Comparison of ENCODE assay signal across 8 cellular contexts in the genomic region with DNA sequence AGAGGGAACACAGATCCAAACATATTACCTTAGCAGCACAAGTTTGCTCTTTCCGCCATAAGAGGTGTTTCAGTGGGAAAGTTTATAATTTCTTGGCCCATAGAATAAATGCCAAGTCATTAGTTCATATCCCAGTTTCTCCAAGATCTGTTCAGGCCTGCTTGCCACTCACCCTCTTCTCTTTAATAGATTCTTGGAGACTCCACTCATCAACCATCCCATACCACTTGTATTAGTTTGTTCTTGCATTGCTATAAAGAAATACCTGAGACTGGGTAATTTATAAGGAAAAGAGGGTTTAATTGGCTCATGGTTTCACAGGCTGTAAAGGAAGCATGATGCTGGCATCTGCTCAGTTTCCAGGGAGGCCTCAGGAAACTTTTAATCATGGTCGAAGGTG.
"Had no signal": no experiment of that assay in that cellular context is flagged by ENCODE, and none has a peak within 500 bp of the region (broad histone marks: within the 10 kb centered on the region; RNA-seq: fewer than 3 reads in every experiment).

No MANE protein-coding gene starts in this region.

- H3K4me3 Mint-ChIP-seq: H9 had no signal

- H3K27ac Mint-ChIP-seq: H9 had no signal

- DNase-seq: GM23248, H9, HCEC 1CT had no signal

- ATAC-seq: HepG2, K562 had no signal

- H3K9ac ChIP-seq: GM23248 had no signal

- H3K4me3 ChIP-seq: GM23248, K562 had no signal

- H3K27ac ChIP-seq: GM23248, HL-60 had no signal

- H3K4me1 Mint-ChIP-seq: H9 had no signal

- FAIRE-seq: H1, H54, HepG2, K562 had no signal

- H2AFZ ChIP-seq: GM23248 had no signal
